ENCODE assay signal across 12 cellular contexts in genomic region chr12:92138144-92138543, GRCh38. TPM values are rescaled to one million over a fixed set of nuclear protein-coding genes. Genes with fewer than 3 reads are reported as not detected.
DNase-seq lines count a peak whose midpoint lies in the region; ATAC-seq, FAIRE-seq and TF ChIP-seq lines count a peak whose summit lies in the region.
"Had no signal": no experiment of that assay in that cellular context is flagged by ENCODE, and none has a peak within 500 bp of the region (broad histone marks: within the 10 kb centered on the region; RNA-seq: fewer than 3 reads in every experiment).

No MANE protein-coding gene starts in this region.

- H3K9me3 ChIP-seq in astrocyte (ENCODE audit: insufficient read depth, low read depth, low read length) (no peaks in the 10 kb centered on the region), mesenchymal stem cell (ENCODE audit: control insufficient read depth, low read length) (no peaks in the 10 kb centered on the region), upper lobe of left lung (no peaks in the 10 kb centered on the region)

- H3K27ac ChIP-seq in astrocyte (ENCODE audit: low read depth, low read length) (peak overlapping the region; percentile 79), mesenchymal stem cell (ENCODE audit: low read length, poor library complexity, severe bottlenecking) (no peak overlapping the region), upper lobe of left lung (peak overlapping the region; percentile 31 to 100 (median 99))

- ATAC-seq in upper lobe of left lung (ENCODE audit: low FRiP score in 2 of 2) (no peak), GM19452 (IDR thresholded peaks at IDR 0.05; ENCODE audit: unreplicated experiment) (no peak), GM21423 (IDR thresholded peaks at IDR 0.05; ENCODE audit: unreplicated experiment) (no peak), GM21529 (IDR thresholded peaks at IDR 0.05; ENCODE audit: unreplicated experiment) (no peak)

- TF ChIP-seq CTCF in astrocyte (IDR thresholded peaks at IDR 0.05; ENCODE audit: insufficient read depth, low read depth, low read length), result no peak
- no peak for TF ChIP-seq CTCF in upper lobe of left lung (IDR thresholded peaks at IDR 0.05)

- H4K20me1 ChIP-seq in astrocyte (ENCODE audit: insufficient read depth, low read length), result peaks cover 49% of the 10 kb centered on the region

- no peak overlapping the region for H3K23ac ChIP-seq in mesenchymal stem cell (ENCODE audit: low read length in 2 of 2)

- H2BK15ac ChIP-seq in mesenchymal stem cell (ENCODE audit: low read depth, poor library complexity, severe bottlenecking), result no peak overlapping the region

- no peaks in the 10 kb centered on the region for H3K27me3 Mint-ChIP-seq in activated naive CD4-positive, alpha-beta T cell treated with anti-CD3 and anti-CD28 coated beads, Interleukin-2, amount 50 U/mL, for 24 hours
- H3K27me3 Mint-ChIP-seq in astrocyte (ENCODE audit: low read depth, unreplicated experiment), result no peaks in the 10 kb centered on the region

- TF ChIP-seq EP300 in upper lobe of left lung (IDR thresholded peaks at IDR 0.05), result no peak

- no peak overlapping the region for H2AFZ ChIP-seq in astrocyte (ENCODE audit: low read depth, low read length)
- no peak overlapping the region for H2AFZ ChIP-seq in mesenchymal stem cell (ENCODE audit: low read depth, low read length)

- H3K4me2 ChIP-seq in astrocyte (ENCODE audit: low read length) (peak overlapping the region; percentile 87), mesenchymal stem cell (ENCODE audit: low read length, poor library complexity, severe bottlenecking) (no peak overlapping the region)

- peak overlapping the region; percentile 6 for H3K4me3 ChIP-seq in astrocyte (ENCODE audit: insufficient read depth, low read depth, low read length)
- peak overlapping the region in 1 of 2 experiments; percentile 33 for H3K4me3 ChIP-seq in mesenchymal stem cell (ENCODE audit: insufficient read depth in 1 of 2, low read depth in 1 of 2, low read length in 2 of 2)
- H3K4me3 ChIP-seq in upper lobe of left lung, result peak overlapping the region; percentile 9 to 87 (median 78)

- peak overlapping the region; percentile 98 for H3K27ac Mint-ChIP-seq in activated naive CD4-positive, alpha-beta T cell treated with anti-CD3 and anti-CD28 coated beads, Interleukin-2, amount 50 U/mL, for 24 hours
- H3K27ac Mint-ChIP-seq in astrocyte (ENCODE audit: unreplicated experiment), result peak overlapping the region; percentile 89

- peaks cover 99% of the 10 kb centered on the region for H3K79me2 ChIP-seq in astrocyte (ENCODE audit: insufficient read depth, low read length)

- no peak overlapping the region for H2BK5ac ChIP-seq in mesenchymal stem cell (ENCODE audit: low read depth, low read length, poor library complexity, severe bottlenecking)

- no peak overlapping the region for H2BK120ac ChIP-seq in mesenchymal stem cell (ENCODE audit: low read depth, low read length)

- H3K18ac ChIP-seq in mesenchymal stem cell (ENCODE audit: low read depth in 1 of 2, low read length in 2 of 2), result no peak overlapping the region

- no peak for DNase-seq in activated naive CD4-positive, alpha-beta T cell (lab: John Stamatoyannopoulos, UW)
- DNase-seq in astrocyte (ENCODE audit: low read depth) (no peak), mesenchymal stem cell (peak; percentile 53), upper lobe of left lung (no peak)
- DNase-seq: DMS 273 treated with DMSO at 0.1 percent for 48 hours; kidney glomerular epithelial cell; NCI-H226; stimulated activated naive CD4-positive, alpha-beta T cell treated with Interleukin-2 at 50 U/mL for 16 hours had no signal

- H3K4me3 Mint-ChIP-seq in activated naive CD4-positive, alpha-beta T cell treated with anti-CD3 and anti-CD28 coated beads, Interleukin-2, amount 50 U/mL, for 24 hours, result peak overlapping the region; percentile 97
- H3K4me3 Mint-ChIP-seq in astrocyte (ENCODE audit: unreplicated experiment), result peak overlapping the region; percentile 22

- H2AK5ac ChIP-seq in mesenchymal stem cell (ENCODE audit: low read length, severe bottlenecking), result no peak overlapping the region

- peaks cover 64% of the 10 kb centered on the region for H3K36me3 Mint-ChIP-seq in activated naive CD4-positive, alpha-beta T cell treated with anti-CD3 and anti-CD28 coated beads, Interleukin-2, amount 50 U/mL, for 24 hours
- H3K36me3 Mint-ChIP-seq in astrocyte (ENCODE audit: low read depth, unreplicated experiment), result peaks cover 3% of the 10 kb centered on the region

- H3K4me1 Mint-ChIP-seq in activated naive CD4-positive, alpha-beta T cell treated with anti-CD3 and anti-CD28 coated beads, Interleukin-2, amount 50 U/mL, for 24 hours, result peaks cover 40% of the 10 kb centered on the region
- peaks cover 51% of the 10 kb centered on the region for H3K4me1 Mint-ChIP-seq in astrocyte (ENCODE audit: low read depth, unreplicated experiment)

- H3K36me3 ChIP-seq in astrocyte (ENCODE audit: insufficient read depth, low read length), result peaks cover 5% of the 10 kb centered on the region
- peaks cover 0 to 33% of the 10 kb centered on the region in 2 experiments for H3K36me3 ChIP-seq in mesenchymal stem cell (ENCODE audit: control insufficient read depth in 1 of 2, insufficient read depth in 2 of 2, low read depth in 1 of 2, low read length in 2 of 2)
- peaks cover 0 to 20% (median under 1%) of the 10 kb centered on the region in 4 donors for H3K36me3 ChIP-seq in upper lobe of left lung

- H3K27me3 ChIP-seq in astrocyte (ENCODE audit: insufficient read depth, low read length), result no peaks in the 10 kb centered on the region
- no peaks in the 10 kb centered on the region for H3K27me3 ChIP-seq in mesenchymal stem cell (ENCODE audit: control insufficient read depth in 1 of 2, insufficient read depth in 1 of 2, low read length in 2 of 2)
- H3K27me3 ChIP-seq in upper lobe of left lung, result no peaks in the 10 kb centered on the region

- H3K9ac ChIP-seq in astrocyte (ENCODE audit: low read length) (peak overlapping the region; percentile 15), mesenchymal stem cell (ENCODE audit: low read length) (peak overlapping the region; percentile 64)

- TF ChIP-seq POLR2A in upper lobe of left lung (IDR thresholded peaks at IDR 0.05), result no peak

- FAIRE-seq in astrocyte (lab: Jason Lieb, UNC), result peak; percentile 56

- H3K4me1 ChIP-seq in astrocyte (ENCODE audit: insufficient read depth, low read length) (peaks cover 48% of the 10 kb centered on the region), mesenchymal stem cell (ENCODE audit: control insufficient read depth, insufficient read depth, low read depth, low read length) (peaks cover 2% of the 10 kb centered on the region), upper lobe of left lung (peaks cover 44 to 55% (median 46%) of the 10 kb centered on the region in 4 donors)

- no peak overlapping the region for H4K8ac ChIP-seq in mesenchymal stem cell (ENCODE audit: low read length)

- no peak overlapping the region for H4K91ac ChIP-seq in mesenchymal stem cell (ENCODE audit: low read length)

- H3K4ac ChIP-seq in mesenchymal stem cell (ENCODE audit: low read depth in 1 of 2, low read length in 2 of 2), result no peak overlapping the region

- no peaks in the 10 kb centered on the region for H3K9me3 Mint-ChIP-seq in activated naive CD4-positive, alpha-beta T cell treated with anti-CD3 and anti-CD28 coated beads, Interleukin-2, amount 50 U/mL, for 24 hours
- no peaks in the 10 kb centered on the region for H3K9me3 Mint-ChIP-seq in astrocyte (ENCODE audit: unreplicated experiment)

- peaks cover 12% of the 10 kb centered on the region for H3K79me1 ChIP-seq in mesenchymal stem cell (replicated peaks; ENCODE audit: low read length, poor library complexity, severe bottlenecking)

- H2BK12ac ChIP-seq in mesenchymal stem cell (ENCODE audit: low read length in 2 of 2), result no peak overlapping the region

- WGBS in mesenchymal stem cell, result 100% methylated on average over 1 of the region's 1 CpG
- 45 to 60% methylated on average over 1 of the region's 1 CpG for WGBS in upper lobe of left lung, 2 donors

- no peak overlapping the region for H3K14ac ChIP-seq in mesenchymal stem cell (ENCODE audit: low read length in 2 of 2)

RNA-seq across cellular contexts. Expression of gene BTG1, which starts 7.5 kb away (rescaled TPM):
- 56.5 and 63.7 TPM in 2 replicates for total RNA-seq in astrocyte
- polyA plus RNA-seq in mesenchymal stem cell (2013, experiment 1 of 2), result 51.7 TPM
- 55.6 TPM for polyA plus RNA-seq in mesenchymal stem cell (2013, experiment 2 of 2)
- total RNA-seq in upper lobe of left lung, result 100 to 1,000 TPM in 3 of 6 donors, 10 to 100 TPM in 3; 31.4 to 177 (median 87.0) TPM
